Comparison of ENCODE assay signal across 13 cellular contexts in the genomic region with DNA sequence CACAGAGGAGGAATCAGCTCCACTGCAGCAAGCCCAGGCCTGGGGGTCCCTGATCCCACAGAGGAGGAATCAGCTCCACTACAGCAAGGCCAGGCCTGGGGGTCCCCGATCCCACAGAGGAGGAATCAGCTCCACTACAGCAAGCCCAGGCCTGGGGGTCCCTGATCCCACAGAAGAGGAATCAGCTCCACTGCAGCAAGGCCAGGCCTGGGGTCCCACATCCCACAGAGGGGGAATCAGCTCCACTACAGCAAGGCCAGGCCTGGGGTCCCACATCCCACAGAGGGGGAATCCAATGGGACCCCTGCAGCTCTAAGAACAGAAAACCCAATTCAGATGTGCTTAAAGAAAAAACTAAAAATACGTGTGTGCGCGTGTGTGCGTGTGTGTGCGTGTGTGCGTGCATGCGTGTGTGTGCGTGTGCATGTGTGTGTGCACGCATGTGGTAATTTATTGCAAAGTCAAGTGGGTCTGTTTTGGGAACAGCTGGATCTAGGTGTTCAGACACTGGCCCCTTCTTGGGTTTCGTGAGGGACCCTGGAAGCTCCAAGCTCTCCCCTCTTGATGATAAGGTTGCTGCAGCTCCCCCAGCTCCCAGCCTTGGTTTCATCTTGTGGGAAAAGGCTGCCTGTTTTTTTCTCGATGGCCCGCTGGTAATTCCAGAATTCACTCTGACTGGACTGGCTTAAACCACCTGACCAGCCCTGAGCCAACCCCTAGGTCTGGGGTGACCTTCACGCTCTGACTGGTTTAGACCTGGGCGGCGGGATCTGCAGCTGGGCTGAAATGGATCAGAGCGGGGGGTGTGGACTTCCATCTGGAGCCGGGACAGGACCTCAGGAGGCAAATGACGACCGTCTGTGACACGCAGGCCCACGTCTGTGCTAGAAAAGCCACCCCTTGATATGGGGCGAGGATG. TPM values are rescaled to one million over a fixed set of nuclear protein-coding genes. Genes with fewer than 3 reads are reported as not detected.
"Had no signal": no experiment of that assay in that cellular context is flagged by ENCODE, and none has a peak within 500 bp of the region (broad histone marks: within the 10 kb centered on the region; RNA-seq: fewer than 3 reads in every experiment).

No MANE protein-coding gene starts in this region.

- H3K9me3 Mint-ChIP-seq: stimulated activated naive B cell treated with anti-CD40 and anti-IgM and Interleukin-4, amounts not matched to agents 10 μg/mL and 1 μg/mL and 100 μg/mL, for 72 hours had no signal

- H3K9me3 ChIP-seq: gastroesophageal sphincter, heart right ventricle, thyroid gland, uterus had no signal

- ATAC-seq: gastroesophageal sphincter, heart right ventricle, left lobe of liver had no signal

- H3K4me1 ChIP-seq: uterus had no signal

- H3K4me3 Mint-ChIP-seq: stimulated activated naive B cell treated with anti-CD40 and anti-IgM and Interleukin-4, amounts not matched to agents 10 μg/mL and 1 μg/mL and 100 μg/mL, for 72 hours had no signal

- H3K27me3 ChIP-seq: thyroid gland had no signal

- H3K27ac ChIP-seq: gastroesophageal sphincter, heart right ventricle, thyroid gland, uterus had no signal

- H3K36me3 ChIP-seq: gastroesophageal sphincter, heart right ventricle, thyroid gland, uterus had no signal

- H3K27ac Mint-ChIP-seq: stimulated activated naive B cell treated with anti-CD40 and anti-IgM and Interleukin-4, amounts not matched to agents 10 μg/mL and 1 μg/mL and 100 μg/mL, for 72 hours had no signal

- DNase-seq: activated CD4-positive, alpha-beta T cell treated with anti-CD3 and anti-CD28 coated beads, Interleukin-2, amount 50 U/mL, for 48 hours; activated naive CD4-positive, alpha-beta T cell treated with anti-CD3 and anti-CD28 coated beads, Interleukin-2, amount 50 U/mL, for 16 hours; mesenchymal stem cell; stimulated activated CD4-positive, alpha-beta T cell treated with anti-CD3 and anti-CD28 coated beads, Interleukin-4, amount 100 ng/mL, for 1 hour; stimulated activated naive B cell treated with anti-CD40 and anti-IgM and Interleukin-4, amounts not matched to agents 10 μg/mL and 1 μg/mL and 100 μg/mL, for 72 hours; thyroid gland; uterus had no signal

- H3K4me3 ChIP-seq: gastroesophageal sphincter, heart right ventricle, thyroid gland, uterus had no signal

RNA-seq across cellular contexts. Expression of a gene that starts 47.1 kb away (rescaled TPM):
- total RNA-seq: bronchial epithelial cell, left lobe of liver, osteocyte had no signal
- polyA plus RNA-seq: esophagus had no signal
